In the genomic region with DNA sequence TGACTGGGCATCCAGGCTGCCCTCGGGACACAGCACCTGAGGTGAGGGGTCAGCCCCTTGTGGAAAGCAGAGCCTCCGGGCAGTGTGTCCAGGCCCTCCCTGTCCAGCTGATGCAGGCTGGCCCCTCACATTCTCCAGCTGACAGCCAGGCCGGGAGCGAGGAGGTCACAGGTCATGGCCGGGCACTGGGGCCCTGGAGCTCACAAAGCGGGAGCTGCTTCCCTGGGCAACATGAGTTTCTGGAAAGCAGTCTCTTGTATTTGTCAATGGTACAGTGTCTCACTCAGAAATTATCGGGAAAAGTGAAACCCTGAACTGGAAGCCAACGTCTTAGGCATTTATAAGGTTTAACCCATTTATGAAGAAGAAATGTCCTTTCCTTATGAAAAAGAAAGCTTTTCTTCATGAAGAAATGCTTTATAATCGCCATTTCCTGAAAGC, we compare ENCODE assay signal across 1 cellular context.
TF ChIP-seq lines count a peak whose summit lies in the region.

No MANE protein-coding gene starts in this region.

TF ChIP-seq in GM23338, 12 proteins besides CTCF, POLR2A, EP300 and RAD21 (continued from another document):
- TF ChIP-seq EZH2phosphoT487 (IDR thresholded peaks at IDR 0.05; ENCODE audit: unreplicated experiment) (no peak), STAT1 (IDR thresholded peaks at IDR 0.05; ENCODE audit: unreplicated experiment) (no peak), POLR2AphosphoS5 (IDR thresholded peaks at IDR 0.05; ENCODE audit: low read depth) (no peak), JUNB (IDR thresholded peaks at IDR 0.05; ENCODE audit: unreplicated experiment) (no peak)
- TF ChIP-seq, protein P1, sequence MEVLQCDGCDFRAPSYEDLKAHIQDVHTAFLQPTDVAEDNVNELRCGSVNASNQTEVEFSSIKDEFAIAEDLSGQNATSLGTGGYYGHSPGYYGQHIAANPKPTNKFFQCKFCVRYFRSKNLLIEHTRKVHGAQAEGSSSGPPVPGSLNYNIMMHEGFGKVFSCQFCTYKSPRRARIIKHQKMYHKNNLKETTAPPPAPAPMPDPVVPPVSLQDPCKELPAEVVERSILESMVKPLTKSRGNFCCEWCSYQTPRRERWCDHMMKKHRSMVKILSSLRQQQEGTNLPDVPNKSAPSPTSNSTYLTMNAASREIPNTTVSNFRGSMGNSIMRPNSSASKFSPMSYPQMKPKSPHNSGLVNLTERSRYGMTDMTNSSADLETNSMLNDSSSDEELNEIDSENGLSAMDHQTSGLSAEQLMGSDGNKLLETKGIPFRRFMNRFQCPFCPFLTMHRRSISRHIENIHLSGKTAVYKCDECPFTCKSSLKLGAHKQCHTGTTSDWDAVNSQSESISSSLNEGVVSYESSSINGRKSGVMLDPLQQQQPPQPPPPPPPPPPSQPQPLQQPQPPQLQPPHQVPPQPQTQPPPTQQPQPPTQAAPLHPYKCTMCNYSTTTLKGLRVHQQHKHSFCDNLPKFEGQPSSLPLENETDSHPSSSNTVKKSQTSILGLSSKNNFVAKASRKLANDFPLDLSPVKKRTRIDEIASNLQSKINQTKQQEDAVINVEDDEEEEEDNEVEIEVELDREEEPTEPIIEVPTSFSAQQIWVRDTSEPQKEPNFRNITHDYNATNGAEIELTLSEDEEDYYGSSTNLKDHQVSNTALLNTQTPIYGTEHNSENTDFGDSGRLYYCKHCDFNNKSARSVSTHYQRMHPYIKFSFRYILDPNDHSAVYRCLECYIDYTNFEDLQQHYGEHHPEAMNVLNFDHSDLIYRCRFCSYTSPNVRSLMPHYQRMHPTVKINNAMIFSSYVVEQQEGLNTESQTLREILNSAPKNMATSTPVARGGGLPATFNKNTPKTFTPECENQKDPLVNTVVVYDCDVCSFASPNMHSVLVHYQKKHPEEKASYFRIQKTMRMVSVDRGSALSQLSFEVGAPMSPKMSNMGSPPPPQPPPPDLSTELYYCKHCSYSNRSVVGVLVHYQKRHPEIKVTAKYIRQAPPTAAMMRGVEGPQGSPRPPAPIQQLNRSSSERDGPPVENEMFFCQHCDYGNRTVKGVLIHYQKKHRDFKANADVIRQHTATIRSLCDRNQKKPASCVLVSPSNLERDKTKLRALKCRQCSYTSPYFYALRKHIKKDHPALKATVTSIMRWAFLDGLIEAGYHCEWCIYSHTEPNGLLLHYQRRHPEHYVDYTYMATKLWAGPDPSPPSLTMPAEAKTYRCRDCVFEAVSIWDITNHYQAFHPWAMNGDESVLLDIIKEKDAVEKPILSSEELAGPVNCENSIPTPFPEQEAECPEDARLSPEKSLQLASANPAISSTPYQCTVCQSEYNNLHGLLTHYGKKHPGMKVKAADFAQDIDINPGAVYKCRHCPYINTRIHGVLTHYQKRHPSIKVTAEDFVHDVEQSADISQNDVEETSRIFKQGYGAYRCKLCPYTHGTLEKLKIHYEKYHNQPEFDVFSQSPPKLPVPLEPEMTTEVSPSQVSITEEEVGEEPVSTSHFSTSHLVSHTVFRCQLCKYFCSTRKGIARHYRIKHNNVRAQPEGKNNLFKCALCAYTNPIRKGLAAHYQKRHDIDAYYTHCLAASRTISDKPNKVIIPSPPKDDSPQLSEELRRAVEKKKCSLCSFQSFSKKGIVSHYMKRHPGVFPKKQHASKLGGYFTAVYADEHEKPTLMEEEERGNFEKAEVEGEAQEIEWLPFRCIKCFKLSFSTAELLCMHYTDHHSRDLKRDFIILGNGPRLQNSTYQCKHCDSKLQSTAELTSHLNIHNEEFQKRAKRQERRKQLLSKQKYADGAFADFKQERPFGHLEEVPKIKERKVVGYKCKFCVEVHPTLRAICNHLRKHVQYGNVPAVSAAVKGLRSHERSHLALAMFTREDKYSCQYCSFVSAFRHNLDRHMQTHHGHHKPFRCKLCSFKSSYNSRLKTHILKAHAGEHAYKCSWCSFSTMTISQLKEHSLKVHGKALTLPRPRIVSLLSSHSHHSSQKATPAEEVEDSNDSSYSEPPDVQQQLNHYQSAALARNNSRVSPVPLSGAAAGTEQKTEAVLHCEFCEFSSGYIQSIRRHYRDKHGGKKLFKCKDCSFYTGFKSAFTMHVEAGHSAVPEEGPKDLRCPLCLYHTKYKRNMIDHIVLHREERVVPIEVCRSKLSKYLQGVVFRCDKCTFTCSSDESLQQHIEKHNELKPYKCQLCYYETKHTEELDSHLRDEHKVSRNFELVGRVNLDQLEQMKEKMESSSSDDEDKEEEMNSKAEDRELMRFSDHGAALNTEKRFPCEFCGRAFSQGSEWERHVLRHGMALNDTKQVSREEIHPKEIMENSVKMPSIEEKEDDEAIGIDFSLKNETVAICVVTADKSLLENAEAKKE (CRISPR knock-in tag; IDR thresholded peaks at IDR 0.05): no peak
